Comparison of ENCODE assay signal across 8 cellular contexts in the genomic region with DNA sequence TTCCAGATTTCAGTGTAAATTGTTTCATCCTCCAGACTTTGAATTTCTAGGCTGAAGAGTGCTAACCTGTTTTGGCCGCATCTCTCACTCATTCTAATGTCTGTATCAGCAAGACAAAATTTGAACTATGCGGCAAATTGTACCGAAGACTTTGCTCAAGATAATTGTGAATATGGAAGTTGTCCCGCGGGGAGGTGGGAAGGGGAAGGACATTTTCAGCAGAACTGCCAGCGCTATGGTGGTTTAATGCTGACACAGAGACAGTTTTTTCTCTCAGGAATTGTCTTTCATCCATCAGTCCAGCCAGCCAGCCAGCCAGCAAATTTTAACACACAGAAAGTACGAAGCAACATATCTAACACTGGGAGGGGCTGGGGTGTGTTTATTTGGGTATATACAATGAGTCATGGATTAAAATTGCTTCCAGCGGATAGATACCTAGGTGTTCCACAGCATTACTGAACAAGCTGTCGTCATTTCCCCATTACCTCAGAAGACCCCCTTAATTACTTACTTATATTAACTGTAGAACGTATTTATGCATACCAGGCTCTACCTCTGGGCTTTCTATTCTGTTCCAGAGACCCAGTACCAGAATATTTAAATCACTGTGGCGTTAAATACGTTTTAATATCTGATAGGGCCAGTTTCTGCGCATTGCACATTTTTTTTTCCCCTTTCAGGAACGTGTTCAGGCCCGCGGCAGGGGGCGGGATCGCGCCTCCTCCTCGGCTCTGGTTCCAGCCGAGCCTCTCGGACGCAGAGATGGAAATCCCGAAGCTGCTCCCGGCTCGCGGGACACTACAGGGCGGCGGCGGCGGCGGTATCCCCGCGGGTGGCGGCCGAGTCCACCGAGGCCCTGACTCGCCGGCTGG. TPM values are rescaled to one million over a fixed set of nuclear protein-coding genes. Genes with fewer than 3 reads are reported as not detected.
DNase-seq lines count a peak whose midpoint lies in the region; ATAC-seq and TF ChIP-seq lines count a peak whose summit lies in the region.
"Not testable (repeated sequence)": the region's sequence is repeated elsewhere in the genome, so short reads cannot be mapped to it uniquely, and the experiment has no call there.

A gene (plus strand): TSS at position 728 of the 875 bp plus-strand sequence. CDS start 38 bp downstream, at position 766.

- not testable (repeated sequence) for H3K9me3 Mint-ChIP-seq in GM23338, natural killer cell

- not testable (repeated sequence) for H2AFZ ChIP-seq in GM23338

- peaks cover 12% of the 10 kb centered on the region; the same call in 1 of the 2 replicates for H3K4me1 ChIP-seq in GM23338 (ENCODE audit: insufficient read depth)
- H3K4me1 ChIP-seq in tibial artery, result peaks cover 0 to 14% (median 1%) of the 10 kb centered on the region in 4 donors

- TF ChIP-seq CTCF in GM12864 (IDR thresholded peaks at IDR 0.05; ENCODE audit: low read depth, low read length, missing control alignments); GM23338 (conservative IDR thresholded peaks at IDR 0.05; ENCODE audit: low read depth in 2 of 2); astrocyte of the cerebellum (IDR thresholded peaks at IDR 0.05; ENCODE audit: low read depth, low read length, missing control alignments); natural killer cell (IDR thresholded peaks at IDR 0.05); tibial artery (IDR thresholded peaks at IDR 0.05): not testable (repeated sequence)

- H3K4me3 Mint-ChIP-seq in GM23338 (peak within 1 kb of the TSS; percentile 79), natural killer cell (peak within 1 kb of the TSS; percentile 85)

- not testable (repeated sequence) for H3K27me3 ChIP-seq in GM23338 (ENCODE audit: insufficient read depth); tibial artery

- peak within 1 kb of the TSS; percentile 85 for H3K4me2 ChIP-seq in GM23338

- in situ Hi-C loops in astrocyte of the cerebellum (cut with HindIII; ENCODE audit: low sequenced_read_pairs), result not testable (repeated sequence)

- not testable (repeated sequence) for H3K36me3 ChIP-seq in GM23338 (ENCODE audit: insufficient read depth); tibial artery

- not testable (repeated sequence) for DNase-seq in GM12864 (ENCODE audit: low read depth); natural killer cell
- peak; percentile 5 for DNase-seq in GM23338 (ENCODE audit: low spot score)
- DNase-seq in RKO (ENCODE audit: low spot score), result peak; percentile 69
- peak; percentile 11 for DNase-seq in astrocyte of the cerebellum (ENCODE audit: low read depth)
- peak; percentile 40 for DNase-seq in globus pallidus (ENCODE audit: low spot score)
- peak in 1 of 2 donors; percentile 20 for DNase-seq in tibial artery

- intact Hi-C loops in natural killer cell (cut with micrococcal nuclease), result not testable (repeated sequence)
- intact Hi-C loops in tibial artery (cut with DNase I; ENCODE audit: low total_unique reads), result loop anchor here (10.0 kb wide), 1 partner anchor 313 kb away; no protein-coding TSS in a partner anchor

- H3K27me3 Mint-ChIP-seq in GM23338 (ENCODE audit: insufficient read depth, low read depth, poor library complexity); natural killer cell (ENCODE audit: low read depth in 2 of 2): not testable (repeated sequence)

- H3K27ac ChIP-seq in GM23338 (ENCODE audit: low read depth), result not testable (repeated sequence)
- peak within 1 kb of the TSS; percentile 96 to 97 for H3K27ac ChIP-seq in tibial artery

- not testable (repeated sequence) for H3K36me3 Mint-ChIP-seq in GM23338 (ENCODE audit: low read depth); natural killer cell

- peak within 1 kb of the TSS; percentile 67 for H3K4me3 ChIP-seq in GM12864 (ENCODE audit: low read depth, low read length)
- peak within 1 kb of the TSS; percentile 60 for H3K4me3 ChIP-seq in GM23338
- peak within 1 kb of the TSS; percentile 34 for H3K4me3 ChIP-seq in astrocyte of the cerebellum (ENCODE audit: low read depth, low read length)
- H3K4me3 ChIP-seq in tibial artery, result peak within 1 kb of the TSS; percentile 65 to 68

- peak within 1 kb of the TSS; percentile 89 for H3K27ac Mint-ChIP-seq in GM23338
- H3K27ac Mint-ChIP-seq in natural killer cell, result peak within 1 kb of the TSS; percentile 84 to 89

- not testable (repeated sequence) for H3F3A ChIP-seq in GM23338 (replicated peaks; ENCODE audit: low read depth)

- ATAC-seq in GM23338 (peak; percentile 45), HG03575 (IDR thresholded peaks at IDR 0.05; ENCODE audit: extremely low read depth, insufficient number of reproducible peaks, low FRiP score, unreplicated experiment) (peak; percentile 34), natural killer cell (peak; percentile 60 to 75 (median 67))

- peaks cover 25% of the 10 kb centered on the region for H3K79me2 ChIP-seq in GM23338 (replicated peaks; ENCODE audit: insufficient read depth)

- not testable (repeated sequence) for H3K9me3 ChIP-seq in tibial artery

- H4K20me1 ChIP-seq in GM23338 (replicated peaks; ENCODE audit: insufficient read depth), result not testable (repeated sequence)

- H3K4me1 Mint-ChIP-seq in GM23338 (peaks cover 28% of the 10 kb centered on the region), natural killer cell (peaks cover 28 to 29% of the 10 kb centered on the region in 2 donors)

- not testable (repeated sequence) for H3K9me2 ChIP-seq in GM23338 (ENCODE audit: insufficient read depth)

RNA-seq across cellular contexts. Expression of the gene that starts here (rescaled TPM):
- total RNA-seq in GM23338 (2014; rRNA removed; shearing (Covaris generic)), result 15.5 and 16.1 TPM in 2 replicates
- 2.5 TPM in 2 replicates for polyA plus RNA-seq in GM23338 (2016; fragmentation: Nextera tagmentation; extraction: Ambion mirVana)
- 10 to 100 TPM; 16.2 to 18.0 (median 17.7) TPM for total RNA-seq in natural killer cell
